1 cellular context compared by ENCODE assay signal in genomic region chr3:45841380-45841700, GRCh38.
TF ChIP-seq lines count a peak whose summit lies in the region.

No MANE protein-coding gene starts in this region.

TF ChIP-seq in HCT116, 20 proteins besides CTCF, POLR2A, EP300 and RAD21 (continued from another document):
- no peak for TF ChIP-seq SIN3A (IDR thresholded peaks at IDR 0.05; ENCODE audit: low read depth)
- no peak for TF ChIP-seq CEBPB (IDR thresholded peaks at IDR 0.05; ENCODE audit: low read depth)
- TF ChIP-seq FOSL1 (IDR thresholded peaks at IDR 0.05; ENCODE audit: low read depth): no peak
